2 cellular contexts compared by ENCODE assay signal in genomic region chr1:147241955-147242448, GRCh38.
TF ChIP-seq lines count a peak whose summit lies in the region.

No MANE protein-coding gene starts in this region.

TF ChIP-seq in A549, 52 proteins besides CTCF, POLR2A, EP300 and RAD21 (continued from another document):
- TF ChIP-seq HES2 (IDR thresholded peaks at IDR 0.05) (no peak), FOSL2 (IDR thresholded peaks at IDR 0.05) (no peak), FOSL2 (CRISPR knock-in tag; IDR thresholded peaks at IDR 0.05) (no peak), BHLHE40 (IDR thresholded peaks at IDR 0.05; ENCODE audit: low read depth, low read length) (no peak), E2F6 (IDR thresholded peaks at IDR 0.05; ENCODE audit: borderline replicate concordance, low read depth) (no peak), HOXB13 (CRISPR knock-in tag; IDR thresholded peaks at IDR 0.05; ENCODE audit: low read depth) (no peak), RNF2 (IDR thresholded peaks at IDR 0.05; ENCODE audit: borderline replicate concordance, low read depth) (no peak), HEYL (CRISPR knock-in tag; IDR thresholded peaks at IDR 0.05) (no peak), ESRRA (IDR thresholded peaks at IDR 0.05; ENCODE audit: borderline replicate concordance, low read length) (no peak), NFE2L2 (conservative IDR thresholded peaks at IDR 0.05; ENCODE audit: low read length) (no peak; the same call in 1 of the 2 replicates), SREBF2 (IDR thresholded peaks at IDR 0.05) (no peak), CHD2 (IDR thresholded peaks at IDR 0.05; ENCODE audit: low read length, partially characterized antibody) (no peak), ATOH8 (CRISPR knock-in tag; IDR thresholded peaks at IDR 0.05; ENCODE audit: low read depth) (no peak), KDM1A (IDR thresholded peaks at IDR 0.05; ENCODE audit: low read depth) (no peak)

TF ChIP-seq in IMR-90, 13 proteins besides CTCF, POLR2A, EP300 and RAD21 (continued from another document):
- TF ChIP-seq SMC3 (IDR thresholded peaks at IDR 0.05; ENCODE audit: low read depth, low read length) (no peak), ELK1 (IDR thresholded peaks at IDR 0.05; ENCODE audit: borderline replicate concordance, low read depth, low read length) (no peak), BHLHE40 (IDR thresholded peaks at IDR 0.05; ENCODE audit: low read depth, low read length) (no peak), NFE2L2 (IDR thresholded peaks at IDR 0.05; ENCODE audit: low read depth, low read length) (no peak), MXI1 (IDR thresholded peaks at IDR 0.05; ENCODE audit: borderline replicate concordance, low read depth, low read length) (no peak), FOS (IDR thresholded peaks at IDR 0.05; ENCODE audit: low read depth, low read length) (no peak), USF2 (IDR thresholded peaks at IDR 0.05; ENCODE audit: low read depth, low read length) (no peak), RCOR1 (IDR thresholded peaks at IDR 0.05; ENCODE audit: insufficient replicate concordance, low read length) (no peak), RFX5 (IDR thresholded peaks at IDR 0.05; ENCODE audit: low read depth, low read length) (no peak)
